8 cellular contexts compared by ENCODE assay signal in genomic region chr1:182603646-182604127, GRCh38. TPM values are rescaled to one million over a fixed set of nuclear protein-coding genes. Genes with fewer than 3 reads are reported as not detected.
DNase-seq lines count a peak whose midpoint lies in the region; ATAC-seq and TF ChIP-seq lines count a peak whose summit lies in the region.

No MANE protein-coding gene starts in this region.

- H3K4me1 ChIP-seq in HAP-1 = peaks cover 15% of the 10 kb centered on the region
- H3K4me1 ChIP-seq in tibial artery = peaks cover 0 to 38% (median 22%) of the 10 kb centered on the region in 4 donors

- DNase-seq in HAP-1 (ENCODE audit: low spot score in 2 of 2) (peak in 1 of 2 experiments; percentile 49), T-helper 17 cell (no peak), islet precursor cell (peak; percentile 64), tibial artery (no peak), midbrain (lab: John Stamatoyannopoulos, UW) (no peak), GM10266 (ENCODE audit: extremely low spot score) (no peak), globus pallidus (ENCODE audit: low spot score) (no peak)

- peaks cover 2% of the 10 kb centered on the region for H3K36me3 Mint-ChIP-seq in T-helper 17 cell (ENCODE audit: low read depth)

- peak overlapping the region; percentile 90 for H3K4me3 Mint-ChIP-seq in T-helper 17 cell

- peak; percentile 16 for ATAC-seq in T-helper 17 cell

- H3K9me3 ChIP-seq in HAP-1 (no peaks in the 10 kb centered on the region), T-helper 17 cell (ENCODE audit: control insufficient read depth, low read length, poor library complexity, severe bottlenecking) (no peaks in the 10 kb centered on the region), tibial artery (no peaks in the 10 kb centered on the region)

- peaks cover 5% of the 10 kb centered on the region for H3K27me3 Mint-ChIP-seq in T-helper 17 cell

- H3K4me1 Mint-ChIP-seq in T-helper 17 cell = peaks cover 22% of the 10 kb centered on the region

- in situ Hi-C loops in HAP-1 (cut with MboI; ENCODE audit: low sequenced_read_pairs) = no loop called here

- H3K36me3 ChIP-seq in HAP-1 (replicated peaks) (peaks cover 31% of the 10 kb centered on the region), tibial artery (peaks cover 0 to 21% (median 16%) of the 10 kb centered on the region in 3 donors)

- intact Hi-C loops in tibial artery (cut with DNase I; ENCODE audit: low total_unique reads) = loop anchor here (5.0 kb wide), 2 partner anchors 211 to 719 kb away; partner anchors contain the start of gene GLUL

- H3K27me3 ChIP-seq in HAP-1 (ENCODE audit: low read depth) (no peaks in the 10 kb centered on the region), tibial artery (no peaks in the 10 kb centered on the region)

- TF ChIP-seq CTCF in tibial artery (IDR thresholded peaks at IDR 0.05) (no peak), GM10266 (IDR thresholded peaks at IDR 0.05; ENCODE audit: control insufficient read depth, insufficient read depth, low read depth, missing control alignments) (no peak)

- H3K27ac Mint-ChIP-seq in T-helper 17 cell = no peak overlapping the region

- H3K27ac ChIP-seq in tibial artery = peak overlapping the region; percentile 48 to 58

- H3K4me3 ChIP-seq in GM08714 (ENCODE audit: low read length) (peak overlapping the region; percentile 91), HAP-1 (peak overlapping the region; percentile 68), tibial artery (peak overlapping the region; percentile 48 to 57)

RNA-seq across cellular contexts. Expression of gene RGS16, which starts 0.5 kb away (rescaled TPM):
- total RNA-seq in T-helper 17 cell = 10 to 100 TPM; 23.4 to 23.5 TPM

RNA-seq across cellular contexts. Expression of gene RNASEL, which starts 14.6 kb away (rescaled TPM):
- total RNA-seq in T-helper 17 cell = 1 to 10 TPM; 4.3 to 7.4 TPM
